8 cellular contexts compared by ENCODE assay signal in the genomic region with DNA sequence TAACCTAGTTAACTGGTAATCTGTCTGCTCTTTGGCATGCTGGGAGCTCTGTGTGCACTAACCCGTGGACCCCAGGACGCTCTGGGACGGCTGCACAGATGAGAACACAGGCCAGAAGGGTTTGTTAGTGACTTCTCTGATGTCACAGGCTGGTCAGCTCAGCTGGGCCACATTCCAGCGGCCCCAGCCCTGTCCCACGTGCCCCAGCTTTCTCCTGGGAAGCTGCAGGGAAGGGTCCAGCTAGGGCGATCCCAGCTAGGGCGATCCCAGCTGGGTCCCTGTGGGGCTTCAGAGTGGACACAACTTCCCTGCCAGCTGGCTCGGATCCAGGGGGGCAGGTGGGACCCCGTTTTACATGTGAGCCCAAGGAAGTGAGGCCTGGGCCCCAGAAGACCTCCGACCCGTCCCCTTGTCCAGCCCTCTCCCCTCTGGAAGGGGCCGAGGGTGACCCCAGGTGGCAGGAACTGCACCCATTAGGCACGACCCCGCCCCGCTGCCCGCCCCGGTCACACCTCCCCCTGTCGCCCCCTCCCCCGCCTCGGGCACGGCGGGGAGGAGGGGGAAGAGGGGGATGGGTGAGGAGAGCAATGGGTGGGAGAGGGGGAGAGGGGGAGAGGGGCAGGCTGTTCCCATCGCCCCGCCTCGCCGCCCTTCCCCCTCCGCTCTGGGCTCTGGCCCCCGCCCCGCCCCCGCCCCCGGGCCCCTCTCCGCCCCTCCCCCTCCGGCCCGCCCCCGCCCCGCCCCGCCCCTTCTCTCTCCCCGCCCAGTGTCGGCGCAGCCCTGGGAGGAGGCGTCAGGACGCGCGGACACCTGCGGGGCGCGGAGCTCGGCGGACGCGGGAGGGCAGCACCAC.
DNase-seq lines count a peak whose midpoint lies in the region; ATAC-seq, FAIRE-seq and TF ChIP-seq lines count a peak whose summit lies in the region.

No MANE protein-coding gene starts in this region.

- no TSS peak for BruUV-seq in GM12878 (replicated peaks; lab: Mats Ljungman, UMichigan)

- no peak for TF ChIP-seq RAD21 in GM12878 (IDR thresholded peaks at IDR 0.05; ENCODE audit: insufficient read depth, low read depth, low read length)

- H3K36me3 ChIP-seq in ES-I3 (ENCODE audit: insufficient read depth, low read length) (no peaks in the 10 kb centered on the region), GM12878 (ENCODE audit: control insufficient read depth in 2 of 2, insufficient read depth in 2 of 2, low read length in 1 of 2) (no peaks in the 10 kb centered on the region)

- peaks cover 0 to 3% of the 10 kb centered on the region in 2 experiments; a peak in 3 of 4 replicates for H3K27me3 ChIP-seq in GM12878 (replicated peaks in 1 of 2; ENCODE audit: control insufficient read depth in 2 of 2, insufficient read depth in 2 of 2, low read length in 1 of 2)

- SMC1A ChIA-PET in GM12878 (lab: Charles Lee; ENCODE audit: uncharacterized antibody, unreplicated experiment): interaction anchor here (1.0 to 1.1 kb wide), 2 partner anchors 13 to 19 kb away, joined by 3 read pairs; no protein-coding TSS in a partner anchor

- H3K4me2 ChIP-seq in GM12878 (ENCODE audit: control insufficient read depth, insufficient read depth): no peak overlapping the region

- H3K27ac ChIP-seq in GM12878 (ENCODE audit: control insufficient read depth, insufficient read depth): no peak overlapping the region

- in situ Hi-C loops in GM12878 (cut with MboI): no loop called here

- DNase-seq in NCI-H2171 treated with DMSO at 0.1 percent for 48 hours (lab: John Stamatoyannopoulos, UW) (peak; percentile 59), GM12878 (ENCODE audit: low read depth, low spot score) (no peak), iris pigment epithelial cell (ENCODE audit: low read depth) (peak; percentile 8)

- 27% methylated on average over 11 of the region's 51 CpGs for WGBS in GM12878 (ENCODE audit: insufficient coverage, insufficient replicate concordance, low lambda C conversion rate, missing lambda C conversion rate)

- no peaks in the 10 kb centered on the region for H3K79me2 ChIP-seq in GM12878 (ENCODE audit: control insufficient read depth, insufficient read depth, low read length)

- ATAC-seq in GM21619 (IDR thresholded peaks at IDR 0.05; ENCODE audit: unreplicated experiment): peak; percentile 44
- ATAC-seq in GM12878: peak; percentile 67
- peak; percentile 58 for ATAC-seq in stimulated activated memory B cell treated with anti-CD40 and anti-IgM and Interleukin-4, amounts not matched to agents 10 μg/mL and 1 μg/mL and 100 μg/mL, for 72 hours
- no peak for ATAC-seq in HG03521 (IDR thresholded peaks at IDR 0.05; ENCODE audit: unreplicated experiment)
- ATAC-seq in HG02588 (IDR thresholded peaks at IDR 0.05; ENCODE audit: unreplicated experiment): no peak

- H3K9me3 ChIP-seq in ES-I3 (ENCODE audit: control insufficient read depth, insufficient read depth, low read length) (no peaks in the 10 kb centered on the region), GM12878 (replicated peaks; ENCODE audit: control insufficient read depth, insufficient read depth, low read length) (no peaks in the 10 kb centered on the region)

- peaks cover 20% of the 10 kb centered on the region for H3K4me1 Mint-ChIP-seq in stimulated activated memory B cell treated with anti-CD40 and anti-IgM and Interleukin-4, amounts not matched to agents 10 μg/mL and 1 μg/mL and 100 μg/mL, for 72 hours

- H3K4me3 ChIP-seq in GM12878: no peak overlapping the region

- H3K9ac ChIP-seq in ES-I3 (ENCODE audit: low read depth, low read length) (peak overlapping the region; percentile 58; the same call in 1 of the 2 replicates), GM12878 (ENCODE audit: control insufficient read depth, insufficient read depth, low read length) (no peak overlapping the region)

- no peak for FAIRE-seq in GM12878 (lab: Jason Lieb, UNC)

- H3K27me3 Mint-ChIP-seq in stimulated activated memory B cell treated with anti-CD40 and anti-IgM and Interleukin-4, amounts not matched to agents 10 μg/mL and 1 μg/mL and 100 μg/mL, for 72 hours: no peaks in the 10 kb centered on the region

- POLR2A ChIA-PET in GM12878 (lab: Charles Lee): no interaction called here

- H3K36me3 Mint-ChIP-seq in stimulated activated memory B cell treated with anti-CD40 and anti-IgM and Interleukin-4, amounts not matched to agents 10 μg/mL and 1 μg/mL and 100 μg/mL, for 72 hours: no peaks in the 10 kb centered on the region

- no peaks in the 10 kb centered on the region for H4K20me1 ChIP-seq in GM12878 (ENCODE audit: control insufficient read depth, insufficient read depth)

- intact Hi-C loops in GM12878 (cut with micrococcal nuclease; ENCODE audit: unreplicated experiment): no loop called here

- no peak for TF ChIP-seq EP300 in GM12878 (IDR thresholded peaks at IDR 0.05; ENCODE audit: borderline replicate concordance in 1 of 2, control insufficient read depth in 1 of 2, low read depth in 2 of 2, low read length in 2 of 2)

- H3K4me1 ChIP-seq in ES-I3 (ENCODE audit: insufficient read depth, low read length): peaks cover 28% of the 10 kb centered on the region
- no peaks in the 10 kb centered on the region for H3K4me1 ChIP-seq in GM12878 (ENCODE audit: control insufficient read depth, insufficient read depth, low read length)

- H2AFZ ChIP-seq in GM12878 (ENCODE audit: control insufficient read depth, low read depth, low read length): no peak overlapping the region

- TF ChIP-seq POLR2A in GM12878 (IDR thresholded peaks at IDR 0.05; ENCODE audit: low read depth, low read length): no peak

- no peak overlapping the region for H3K27ac Mint-ChIP-seq in stimulated activated memory B cell treated with anti-CD40 and anti-IgM and Interleukin-4, amounts not matched to agents 10 μg/mL and 1 μg/mL and 100 μg/mL, for 72 hours

- RAD21 ChIA-PET in GM12878 (lab: Charles Lee; ENCODE audit: unreplicated experiment): interaction anchor here (0.6 to 1.3 kb wide), 2 partner anchors 20 to 112 kb away, joined by 3 read pairs; no protein-coding TSS in a partner anchor

- H3K4me3 Mint-ChIP-seq in stimulated activated memory B cell treated with anti-CD40 and anti-IgM and Interleukin-4, amounts not matched to agents 10 μg/mL and 1 μg/mL and 100 μg/mL, for 72 hours: peak overlapping the region; percentile 54

- TF ChIP-seq CTCF in GM12878 (IDR thresholded peaks at IDR 0.05 in 2 of 3, conservative IDR thresholded peaks at IDR 0.05 in 1 of 3; ENCODE audit: control insufficient read depth in 2 of 3, extremely low read depth in 1 of 3, insufficient read depth in 1 of 3, low read depth in 3 of 3, low read length in 3 of 3): no peak

- CTCF ChIA-PET in GM12878 (lab: Yijun Ruan, JAX): interaction anchor here (0.6 to 0.9 kb wide), 3 partner anchors 43 to 253 kb away, joined by 3 read pairs; no protein-coding TSS in a partner anchor

- H3K9me3 Mint-ChIP-seq in stimulated activated memory B cell treated with anti-CD40 and anti-IgM and Interleukin-4, amounts not matched to agents 10 μg/mL and 1 μg/mL and 100 μg/mL, for 72 hours: no peaks in the 10 kb centered on the region

TF ChIP-seq in GM12878, 131 proteins besides CTCF, POLR2A, EP300 and RAD21 (continues in another document):
- TF ChIP-seq NR2C1 (IDR thresholded peaks at IDR 0.05): no peak
- no peak for TF ChIP-seq RELA (IDR thresholded peaks at IDR 0.05; ENCODE audit: borderline replicate concordance, partially characterized antibody)
- TF ChIP-seq RELB (IDR thresholded peaks at IDR 0.05; ENCODE audit: low read depth): no peak
- TF ChIP-seq SRF (IDR thresholded peaks at IDR 0.05; ENCODE audit: low read depth in 2 of 2, low read length in 2 of 2): no peak
- no peak for TF ChIP-seq STAT3 (IDR thresholded peaks at IDR 0.05; ENCODE audit: low read depth, low read length)
- TF ChIP-seq NBN (IDR thresholded peaks at IDR 0.05): no peak
- no peak for TF ChIP-seq CEBPZ (IDR thresholded peaks at IDR 0.05; ENCODE audit: low read depth, low read length)

Comparison
In these comparisons a context has a peak if more than half of its experiments do, and no peak if none do; other contexts are left out.
1. ATAC-seq: peak in GM21619 (single experiment), GM12878 (single experiment) and stimulated activated memory B cell treated with anti-CD40 and anti-IgM and Interleukin-4, amounts not matched to agents 10 μg/mL and 1 μg/mL and 100 μg/mL, for 72 hours (single experiment); none in HG03521 (single experiment) and HG02588 (single experiment).